Comparison of ENCODE assay signal across 14 cellular contexts in genomic region chr9:109986423-109987055, GRCh38.
DNase-seq lines count a peak whose midpoint lies in the region; ATAC-seq, FAIRE-seq and TF ChIP-seq lines count a peak whose summit lies in the region.
"Had no signal": no experiment of that assay in that cellular context is flagged by ENCODE, and none has a peak within 500 bp of the region (broad histone marks: within the 10 kb centered on the region; RNA-seq: fewer than 3 reads in every experiment).

No MANE protein-coding gene starts in this region.

- no peak for TF ChIP-seq POLR2A in IMR-90 (IDR thresholded peaks at IDR 0.05; ENCODE audit: low read depth, low read length)

- no peaks in the 10 kb centered on the region for H3K27me3 ChIP-seq in ACC112 (ENCODE audit: insufficient read depth, low read length)
- no peaks in the 10 kb centered on the region for H3K27me3 ChIP-seq in IMR-90 (ENCODE audit: control insufficient read depth, insufficient read depth, low read length)
- H3K27me3 ChIP-seq: upper lobe of left lung had no signal

- H2AK5ac ChIP-seq in IMR-90 (ENCODE audit: low read depth, low read length) = 0 out of 2 replicates have a peak overlapping the region, but pooled peaks have one; percentile 65

- H3K4me3 ChIP-seq in ACC112 (ENCODE audit: low read depth, low read length) = peak overlapping the region; percentile 35
- H3K4me3 ChIP-seq in IMR-90 (ENCODE audit: insufficient read depth, low read depth, low read length) = no peak overlapping the region
- H3K4me3 ChIP-seq in choroid plexus epithelial cell (ENCODE audit: low read depth, low read length) = no peak overlapping the region
- H3K4me3 ChIP-seq: upper lobe of left lung had no signal

- no peak overlapping the region for H2AK9ac ChIP-seq in IMR-90 (replicated peaks; ENCODE audit: low read depth, low read length, poor library complexity)

- TF ChIP-seq RAD21 in IMR-90 (IDR thresholded peaks at IDR 0.05; ENCODE audit: low read length) = no peak

- H3K27ac ChIP-seq in ACC112 (ENCODE audit: low read depth, low read length) (peak overlapping the region; percentile 95), IMR-90 (ENCODE audit: insufficient read depth, low read length) (peak overlapping the region; percentile 79; the same call in 1 of the 2 replicates)

- peak overlapping the region; percentile 89 for H2BK5ac ChIP-seq in IMR-90 (ENCODE audit: low read depth, low read length, poor library complexity, severe bottlenecking)

- intact Hi-C loops in IMR-90 (cut with micrococcal nuclease) = loop anchor here (2.0 kb wide), 2 partner anchors 62 to 74 kb away; no protein-coding TSS in a partner anchor

- peak overlapping the region; percentile 19; the same call in 1 of the 2 replicates for H3K23ac ChIP-seq in IMR-90 (ENCODE audit: low read depth, low read length)

- TF ChIP-seq CTCF in IMR-90 (conservative IDR thresholded peaks at IDR 0.05; ENCODE audit: low read depth, low read length) (no peak), choroid plexus epithelial cell (conservative IDR thresholded peaks at IDR 0.05; ENCODE audit: low read depth, low read length) (no peak)

- CTCF ChIA-PET in IMR-90 (lab: Yijun Ruan, JAX) = no interaction called here

- DNase-seq in IMR-90 (peak; percentile 93), choroid plexus epithelial cell (ENCODE audit: low read depth) (peak; percentile 96), lung microvascular endothelial cell (ENCODE audit: low read depth in 2 of 2) (peak; percentile 67 to 94), activated gamma-delta T cell treated with Interleukin-2 at 50 U/mL for 16 hours (no peak), frontal cortex (ENCODE audit: low spot score in 2 of 2) (no peak), activated gamma-delta T cell (lab: John Stamatoyannopoulos, UW) (no peak)
- DNase-seq: activated CD4-positive, alpha-beta T cell treated with anti-CD3 and anti-CD28 coated beads for 4 hours; activated naive CD8-positive, alpha-beta T cell treated with anti-CD3 and anti-CD28 coated beads for 36 hours; C1 segment of cervical spinal cord; erythroblast; stimulated activated CD4-positive, alpha-beta T cell treated with anti-CD3 and anti-CD28 coated beads, Interleukin-4, amount 100 ng/mL, for 24 hours; upper lobe of left lung had no signal

- no peaks in the 10 kb centered on the region for H3K36me3 ChIP-seq in ACC112 (ENCODE audit: insufficient read depth, low read length)
- no peaks in the 10 kb centered on the region for H3K36me3 ChIP-seq in IMR-90 (ENCODE audit: control insufficient read depth, insufficient read depth, low read length)
- H3K36me3 ChIP-seq: upper lobe of left lung had no signal

- no CpG with 5 or more reads among the region's 1 CpG for WGBS in IMR-90 (ENCODE audit: extremely low coverage in 2 of 2, insufficient read length in 1 of 2), 2 experiments

- H3K4me1 ChIP-seq in ACC112 (ENCODE audit: control insufficient read depth, insufficient read depth, low read length, unreplicated experiment) (peaks cover 26% of the 10 kb centered on the region), IMR-90 (ENCODE audit: control insufficient read depth, insufficient read depth, low read length) (peaks cover 14% of the 10 kb centered on the region)

- H2AFZ ChIP-seq in ACC112 (ENCODE audit: low read length, unreplicated experiment) (no peak overlapping the region), IMR-90 (replicated peaks; ENCODE audit: low read length, poor library complexity) (no peak overlapping the region)

- H3K4ac ChIP-seq in IMR-90 (ENCODE audit: low read depth, low read length) = peak overlapping the region; percentile 10; the same call in 1 of the 2 replicates

- dilution Hi-C loops in IMR-90 (cut with HindIII; ENCODE audit: low sequenced_read_pairs, unreplicated experiment) = no loop called here

- H2BK20ac ChIP-seq in IMR-90 (ENCODE audit: low read depth, low read length) = no peak overlapping the region

- BruUV-seq in IMR-90 (replicated peaks; lab: Mats Ljungman, UMichigan) = no TSS peak

- peak overlapping the region; percentile 77 for H2BK120ac ChIP-seq in IMR-90 (ENCODE audit: low read depth, low read length)

- H3K18ac ChIP-seq in IMR-90 (ENCODE audit: low read depth, low read length) = peak overlapping the region; percentile 83

- no peaks in the 10 kb centered on the region for H4K20me1 ChIP-seq in IMR-90 (ENCODE audit: insufficient read depth, low read length)

- peak overlapping the region; percentile 2; the same call in 1 of the 2 replicates for H3K56ac ChIP-seq in IMR-90 (ENCODE audit: extremely low read depth, insufficient read depth, low read length)

- peak overlapping the region; percentile 64; the same call in 1 of the 2 replicates for H4K5ac ChIP-seq in IMR-90 (ENCODE audit: low read depth, low read length)

- H3K14ac ChIP-seq in IMR-90 (replicated peaks; ENCODE audit: low read depth, low read length) = no peak overlapping the region

- peak; percentile 94 for ATAC-seq in IMR-90 (ENCODE audit: low read depth)
- no peak for ATAC-seq in HG02981 (IDR thresholded peaks at IDR 0.05; ENCODE audit: unreplicated experiment)

- H3K9ac ChIP-seq in IMR-90 (ENCODE audit: low read depth, low read length) = peak overlapping the region; percentile 39; the same call in 1 of the 2 replicates

- no peak for FAIRE-seq in frontal cortex (lab: Jason Lieb, UNC)

- H4K8ac ChIP-seq in IMR-90 (ENCODE audit: low read depth in 2 of 2, low read length in 2 of 2) = peak overlapping the region; percentile 13 to 47; a peak in 1 of 4 replicates

- no peaks in the 10 kb centered on the region; the same call in 1 of the 2 replicates for H3K9me3 ChIP-seq in IMR-90 (ENCODE audit: control insufficient read depth, insufficient read depth, low read length)
- H3K9me3 ChIP-seq: upper lobe of left lung had no signal

- H3K4me2 ChIP-seq in IMR-90 (ENCODE audit: low read depth, low read length) = peak overlapping the region; percentile 67

- POLR2A ChIA-PET in IMR-90 (lab: Charles Lee; ENCODE audit: unreplicated experiment) = no interaction called here

- no peak overlapping the region for H4K91ac ChIP-seq in IMR-90 (ENCODE audit: insufficient read depth, low read depth, low read length)

- H3K79me1 ChIP-seq in IMR-90 (ENCODE audit: low read depth in 1 of 2, low read length in 2 of 2) = peaks cover 13 to 31% of the 10 kb centered on the region in 2 experiments; a peak in 3 of 4 replicates

- H2BK15ac ChIP-seq in IMR-90 (ENCODE audit: low read depth, low read length) = no peak overlapping the region

- peaks cover 3% of the 10 kb centered on the region; the same call in 1 of the 2 replicates for H3K9me1 ChIP-seq in IMR-90 (ENCODE audit: insufficient read depth, low read length)

- in situ Hi-C loops in IMR-90 (cut with MboI; ENCODE audit: low sequenced_read_pairs) = no loop called here

- no peaks in the 10 kb centered on the region for H3K79me2 ChIP-seq in ACC112 (ENCODE audit: control insufficient read depth, insufficient read depth, low read length, unreplicated experiment)

TF ChIP-seq in IMR-90, 13 proteins besides CTCF, POLR2A, EP300 and RAD21:
- TF ChIP-seq BHLHE40 (IDR thresholded peaks at IDR 0.05; ENCODE audit: low read depth, low read length) (no peak), CEBPB (IDR thresholded peaks at IDR 0.05; ENCODE audit: low read depth, low read length) (peak; percentile 40)

Comparison
In these comparisons a context has a peak if more than half of its experiments do, and no peak if none do; other contexts are left out.
1. DNase-seq: peak in IMR-90 (single experiment), choroid plexus epithelial cell (single experiment) and lung microvascular endothelial cell (2 of 2); none in activated gamma-delta T cell treated with Interleukin-2 at 50 U/mL for 16 hours (single experiment), frontal cortex (0 of 2) and activated gamma-delta T cell (single experiment).